8 cellular contexts compared by ENCODE assay signal in the genomic region with DNA sequence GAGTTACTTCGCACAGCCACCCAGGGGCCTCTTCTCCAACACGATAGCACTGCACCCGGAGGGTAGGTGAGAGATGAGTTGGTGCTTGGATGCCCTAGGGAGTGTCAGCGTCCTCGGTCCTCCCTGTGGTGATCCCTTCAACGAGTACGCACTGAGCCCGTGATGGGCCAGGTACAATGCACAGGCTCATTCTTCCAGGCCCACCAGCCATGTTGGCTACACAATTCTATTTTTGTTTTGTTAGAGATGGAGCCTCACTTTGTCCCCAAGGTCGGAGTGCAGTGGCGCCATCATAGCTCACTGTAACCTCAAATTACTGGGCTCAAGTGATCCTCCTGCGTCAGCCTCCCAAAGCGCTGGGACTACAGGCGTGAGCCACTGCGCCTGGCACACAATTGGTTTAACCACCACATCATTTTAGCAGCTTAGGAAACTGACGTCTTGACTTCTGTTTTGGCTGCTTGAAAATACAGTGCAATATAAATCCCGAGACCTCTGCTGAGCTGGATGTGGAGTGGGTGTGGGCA. TPM values are rescaled to one million over a fixed set of nuclear protein-coding genes. Genes with fewer than 3 reads are reported as not detected.
DNase-seq lines count a peak whose midpoint lies in the region; ATAC-seq and TF ChIP-seq lines count a peak whose summit lies in the region.

No MANE protein-coding gene starts in this region.

- ATAC-seq in Right ventricle myocardium inferior: peak; percentile 20
- no peak for ATAC-seq in left ventricle myocardium superior
- ATAC-seq in GM21737 (IDR thresholded peaks at IDR 0.05; ENCODE audit: unreplicated experiment): no peak
- no peak for ATAC-seq in GM18519 (IDR thresholded peaks at IDR 0.05; ENCODE audit: low FRiP score, unreplicated experiment)

- peak overlapping the region; percentile 94 for H3K4me2 ChIP-seq in mammary epithelial cell (ENCODE audit: insufficient read depth, low read depth, low read length)

- DNase-seq in Right ventricle myocardium inferior (ENCODE audit: missing footprints): no peak
- no peak for DNase-seq in left ventricle myocardium superior
- DNase-seq in NB4 (ENCODE audit: low read depth): no peak
- no peak for DNase-seq in mammary epithelial cell
- no peak for DNase-seq in dedifferentiated amniotic fluid mesenchymal stem cell (ENCODE audit: extremely low spot score)

- H3K9me3 ChIP-seq in mammary epithelial cell (replicated peaks; ENCODE audit: insufficient read depth, low read length): no peaks in the 10 kb centered on the region
- H3K9me3 ChIP-seq in mesodermal cell (ENCODE audit: control insufficient read depth, low read length): no peaks in the 10 kb centered on the region

- H3K4me3 ChIP-seq in NB4 (ENCODE audit: low read depth, low read length): peak overlapping the region; percentile 73
- H3K4me3 ChIP-seq in mammary epithelial cell (replicated peaks in 1 of 3; ENCODE audit: insufficient read depth in 1 of 3, low read depth in 2 of 3, low read length in 3 of 3): peak overlapping the region; percentile 45 to 61 (median 56)
- peak overlapping the region; percentile 50 for H3K4me3 ChIP-seq in mesodermal cell (ENCODE audit: extremely low read depth, insufficient read depth, low read length, poor library complexity, severe bottlenecking)

- no peak for TF ChIP-seq POLR2A in NB4 (IDR thresholded peaks at IDR 0.05; ENCODE audit: extremely low read depth, insufficient read length)

- no peak overlapping the region for H3K9ac ChIP-seq in mammary epithelial cell (ENCODE audit: insufficient read depth, low read length)

- no peaks in the 10 kb centered on the region for H3K27me3 ChIP-seq in mammary epithelial cell (ENCODE audit: insufficient read depth, low read length)

- dilution Hi-C loops in mammary epithelial cell (cut with HindIII; ENCODE audit: low sequenced_read_pairs): no loop called here

- H4K20me1 ChIP-seq in mammary epithelial cell (ENCODE audit: insufficient read depth, low read length): no peaks in the 10 kb centered on the region

- peaks cover 19% of the 10 kb centered on the region for H3K79me2 ChIP-seq in mammary epithelial cell (ENCODE audit: insufficient read depth, low read length)

- H3K27ac ChIP-seq in mammary epithelial cell (ENCODE audit: insufficient read depth, low read depth, low read length): no peak overlapping the region
- peak overlapping the region; percentile 61 for H3K27ac ChIP-seq in mesodermal cell (ENCODE audit: low read depth, low read length, severe bottlenecking)

- H2AFZ ChIP-seq in mammary epithelial cell (ENCODE audit: low read depth, low read length): peak overlapping the region; percentile 94

- TF ChIP-seq CTCF in NB4 (IDR thresholded peaks at IDR 0.05; ENCODE audit: low read depth, low read length) (no peak), mammary epithelial cell (conservative IDR thresholded peaks at IDR 0.05 in 1 of 2, IDR thresholded peaks at IDR 0.05 in 1 of 2; ENCODE audit: extremely low read depth in 1 of 2, insufficient read depth in 1 of 2, low read depth in 1 of 2, low read length in 2 of 2) (no peak)

- in situ Hi-C loops in mammary epithelial cell (cut with MboI; ENCODE audit: low sequenced_read_pairs in 2 of 2): loop anchor here in 1 of 2 donors (25.0 kb wide), 2 partner anchors 105 to 230 kb away; a partner anchor contains a TSS

- H3K4me1 ChIP-seq in mammary epithelial cell (ENCODE audit: insufficient read depth, low read length) (peaks cover 30% of the 10 kb centered on the region), mesodermal cell (ENCODE audit: control insufficient read depth, insufficient read depth, low read length, poor library complexity, severe bottlenecking) (peaks cover 27% of the 10 kb centered on the region)

- BruUV-seq in mammary epithelial cell (replicated peaks; lab: Mats Ljungman, UMichigan): TSS peak; percentile 12

- WGBS in mammary epithelial cell (ENCODE audit: low coverage, missing lambda C conversion rate): 65% methylated on average over 13 of the region's 16 CpGs
- WGBS in mesodermal cell (ENCODE audit: insufficient coverage in 2 of 2), 2 experiments: 60 to 67% methylated on average over 14 to 15 of the region's 16 CpGs

- CTCF ChIA-PET in mammary epithelial cell (lab: Charles Lee; ENCODE audit: low non-redundant PET): no interaction called here

- intact Hi-C loops in Right ventricle myocardium inferior (cut with DNase I) (loop anchor here (5.0 kb wide), 1 partner anchor 265 kb away; a partner anchor contains a TSS), left ventricle myocardium superior (cut with micrococcal nuclease) (no loop called here), mammary epithelial cell (cut with micrococcal nuclease) (loop anchor here (1.0 to 10.0 kb wide), 2 partner anchors 88 to 219 kb away; no protein-coding TSS in a partner anchor)

- H3K36me3 ChIP-seq in mammary epithelial cell (ENCODE audit: insufficient read depth, low read length): no peaks in the 10 kb centered on the region
- H3K36me3 ChIP-seq in mesodermal cell (ENCODE audit: control insufficient read depth, insufficient read depth, low read length): no peaks in the 10 kb centered on the region

RNA-seq across cellular contexts. Expression of a gene that starts 0.6 kb away (rescaled TPM):
- total RNA-seq in Right ventricle myocardium inferior (41.1 TPM), left ventricle myocardium superior (44.0 TPM), mammary epithelial cell (10 to 100 TPM; 19.2 to 32.1 TPM)
- polyA plus RNA-seq in mammary epithelial cell: 23.3 TPM
- polyA minus RNA-seq in mammary epithelial cell: 35.8 TPM
- polyA plus RNA-seq in mesodermal cell (2013, experiment 1 of 2): 35.5 TPM
- polyA plus RNA-seq in mesodermal cell (2013, experiment 2 of 2): 41.2 TPM
